In genomic region chr6:5425267-5425666, GRCh38 we compare ENCODE assay signal across 25 cellular contexts.
A peak's percentile ranks its signal among the peaks of the same experiment; 100 is the strongest.
DNase-seq lines count a peak whose midpoint lies in the region; ATAC-seq and TF ChIP-seq lines count a peak whose summit lies in the region.
"Had no signal": no experiment of that assay in that cellular context is flagged by ENCODE, and none has a peak within 500 bp of the region (broad histone marks: within the 10 kb centered on the region; RNA-seq: fewer than 3 reads in every experiment).

No MANE protein-coding gene starts in this region.

- no peak overlapping the region for H2AFZ ChIP-seq in IMR-90 (replicated peaks; ENCODE audit: low read length, poor library complexity)
- H2AFZ ChIP-seq in neuronal stem cell (ENCODE audit: low read length), result no peak overlapping the region
- H2AFZ ChIP-seq: GM23338 had no signal

- CTCF ChIA-PET in AG04450 (lab: Charles Lee) (no interaction called here), IMR-90 (lab: Yijun Ruan, JAX) (interaction anchor here (0.6 kb wide), 1 partner anchor 281 kb away, joined by 3 read pairs; no protein-coding TSS in a partner anchor)

- H3K18ac ChIP-seq in IMR-90 (ENCODE audit: low read depth, low read length) (peak overlapping the region; percentile 13; the same call in 1 of the 2 replicates), neuronal stem cell (ENCODE audit: low read length) (peak overlapping the region; percentile 40)

- H2AK9ac ChIP-seq in IMR-90 (replicated peaks; ENCODE audit: low read depth, low read length, poor library complexity), result no peak overlapping the region

- H3K4me3 ChIP-seq in AG04450 (ENCODE audit: low read depth, low read length) (no peak overlapping the region), IMR-90 (ENCODE audit: insufficient read depth, low read depth, low read length) (no peak overlapping the region), neuronal stem cell (ENCODE audit: low read length in 2 of 2) (no peak overlapping the region)
- H3K4me3 ChIP-seq: BLaER1 treated with 17β-estradiol and CSF1 and Interleukin-3, amounts not matched to agents 10 nM and 100 nM; GM23338; SJSA1 had no signal

- H3K9ac ChIP-seq in IMR-90 (ENCODE audit: low read depth, low read length) (no peak overlapping the region), neuronal stem cell (ENCODE audit: low read depth, low read length, poor library complexity) (no peak overlapping the region)
- H3K9ac ChIP-seq: BLaER1 treated with 17β-estradiol and CSF1 and Interleukin-3, amounts not matched to agents 10 nM and 100 nM; KMS-11 had no signal

- H3K36me3 ChIP-seq in IMR-90 (ENCODE audit: control insufficient read depth, insufficient read depth, low read length) (no peaks in the 10 kb centered on the region), neuronal stem cell (replicated peaks in 1 of 2; ENCODE audit: control insufficient read depth in 2 of 2, insufficient read depth in 2 of 2, low read length in 2 of 2) (no peaks in the 10 kb centered on the region)
- H3K36me3 ChIP-seq: SJSA1 had no signal

- BruUV-seq in IMR-90 (replicated peaks; lab: Mats Ljungman, UMichigan), result no TSS peak

- peak overlapping the region; percentile 71 for H2BK20ac ChIP-seq in IMR-90 (ENCODE audit: low read depth, low read length)

- H2BK15ac ChIP-seq in IMR-90 (ENCODE audit: low read depth, low read length), result peak overlapping the region; percentile 32; the same call in 1 of the 3 replicates
- no peak overlapping the region for H2BK15ac ChIP-seq in neuronal stem cell (ENCODE audit: low read length)

- H4K91ac ChIP-seq in IMR-90 (ENCODE audit: insufficient read depth, low read depth, low read length), result peak overlapping the region; percentile 8; the same call in 1 of the 2 replicates
- H4K91ac ChIP-seq in neuronal stem cell (ENCODE audit: low read depth, low read length, poor library complexity), result no peak overlapping the region

- no peak for TF ChIP-seq POLR2A in IMR-90 (IDR thresholded peaks at IDR 0.05; ENCODE audit: low read depth, low read length)

- intact Hi-C loops in IMR-90 (cut with micrococcal nuclease), result no loop called here

- no peaks in the 10 kb centered on the region for H4K20me1 ChIP-seq in IMR-90 (ENCODE audit: insufficient read depth, low read length)

- in situ Hi-C loops in IMR-90 (cut with MboI; ENCODE audit: low sequenced_read_pairs), result loop anchor here (10.0 kb wide), 1 partner anchor 1120 kb away; no protein-coding TSS in a partner anchor

- H3K36me3 Mint-ChIP-seq in natural killer cell treated with Interleukin-12 subunit alpha and Interleukin-12 subunit beta and Interleukin-15 and Interleukin-18, amount 100 ng/mL, for 72 hours, result no peaks in the 10 kb centered on the region

- no peak for TF ChIP-seq CTCF in AG04450 (IDR thresholded peaks at IDR 0.05; ENCODE audit: low read depth, low read length)
- no peak for TF ChIP-seq CTCF in IMR-90 (conservative IDR thresholded peaks at IDR 0.05; ENCODE audit: low read depth, low read length)

- H3K4me1 ChIP-seq in IMR-90 (ENCODE audit: control insufficient read depth, insufficient read depth, low read length) (peaks cover 5% of the 10 kb centered on the region; the same call in 1 of the 2 replicates), neuronal stem cell (ENCODE audit: control insufficient read depth in 2 of 2, insufficient read depth in 1 of 2, low read depth in 1 of 2, low read length in 2 of 2) (peaks cover 0 to 3% of the 10 kb centered on the region in 2 donors)
- H3K4me1 ChIP-seq: SJSA1 had no signal

- peak overlapping the region; percentile 44; the same call in 1 of the 2 replicates for H2AK5ac ChIP-seq in IMR-90 (ENCODE audit: low read depth, low read length)
- no peak overlapping the region for H2AK5ac ChIP-seq in neuronal stem cell (ENCODE audit: low read depth, low read length)

- H3K9me3 Mint-ChIP-seq in natural killer cell treated with Interleukin-12 subunit alpha and Interleukin-12 subunit beta and Interleukin-15 and Interleukin-18, amount 100 ng/mL, for 72 hours, result no peaks in the 10 kb centered on the region
- H3K9me3 Mint-ChIP-seq: CD4-positive, alpha-beta T cell; GM23338; T-cell had no signal

- peak; percentile 42 for DNase-seq in AG04450 (ENCODE audit: low read depth, low spot score)
- DNase-seq in IMR-90, result peak; percentile 91
- peak; percentile 67 for DNase-seq in SHP77 treated with DMSO at 0.1 percent for 48 hours (lab: John Stamatoyannopoulos, UW)
- DNase-seq in neuronal stem cell (ENCODE audit: low spot score), result no peak
- no peak for DNase-seq in DMS153 (lab: John Stamatoyannopoulos, UW)
- no peak for DNase-seq in natural killer cell treated with Interleukin-12 subunit alpha and Interleukin-12 subunit beta and Interleukin-15 and Interleukin-18, amount 100 ng/mL, for 72 hours (ENCODE audit: low spot score)
- DNase-seq: AML-193; CD4-positive, alpha-beta T cell; DMS79; H9; NCI-H1048; NCI-H1417; NCI-H1694; NCI-H2029 treated with DMSO at 0.1 percent for 48 hours; NCI-H226; NCI-H510A; NCI-H69; PC-3; T-cell had no signal

- no peak overlapping the region; the same call in 1 of the 2 replicates for H4K5ac ChIP-seq in IMR-90 (ENCODE audit: low read depth, low read length)

- H2BK12ac ChIP-seq in neuronal stem cell (ENCODE audit: low read length), result no peak overlapping the region

- H3K79me1 ChIP-seq in IMR-90 (ENCODE audit: low read depth in 1 of 2, low read length in 2 of 2), result peaks cover 6 to 14% of the 10 kb centered on the region in 2 experiments; a peak in 1 of 4 replicates
- no peaks in the 10 kb centered on the region for H3K79me1 ChIP-seq in neuronal stem cell (ENCODE audit: low read depth, low read length)

- H2BK120ac ChIP-seq in IMR-90 (ENCODE audit: low read depth, low read length), result 0 out of 2 replicates have a peak overlapping the region, but pooled peaks have one; percentile 26
- H2BK120ac ChIP-seq in neuronal stem cell (ENCODE audit: low read depth, low read length), result no peak overlapping the region

- POLR2A ChIA-PET in AG04450 (lab: Yijun Ruan, JAX), result no interaction called here
- POLR2A ChIA-PET in IMR-90 (lab: Charles Lee; ENCODE audit: unreplicated experiment), result no interaction called here

- no peak overlapping the region for H3K4me2 ChIP-seq in IMR-90 (ENCODE audit: low read depth, low read length)
- no peak overlapping the region for H3K4me2 ChIP-seq in neuronal stem cell (ENCODE audit: insufficient read depth, low read length, poor library complexity, severe bottlenecking)
- H3K4me2 ChIP-seq: BLaER1 treated with 17β-estradiol and CSF1 and Interleukin-3, amounts not matched to agents 10 nM and 100 nM; GM23338; KMS-11 had no signal

- H3K27ac Mint-ChIP-seq in natural killer cell treated with Interleukin-12 subunit alpha and Interleukin-12 subunit beta and Interleukin-15 and Interleukin-18, amount 100 ng/mL, for 72 hours, result no peak overlapping the region
- H3K27ac Mint-ChIP-seq: CD4-positive, alpha-beta T cell; GM23338; H9; IgD-negative memory B cell; T-cell had no signal

- dilution Hi-C loops in IMR-90 (cut with HindIII; ENCODE audit: low sequenced_read_pairs, unreplicated experiment), result no loop called here

- no peak overlapping the region for H3K14ac ChIP-seq in IMR-90 (replicated peaks; ENCODE audit: low read depth, low read length)
- H3K14ac ChIP-seq in neuronal stem cell (ENCODE audit: low read length), result no peak overlapping the region

- H3K27ac ChIP-seq in AG04450 (ENCODE audit: low read depth, low read length), result peak overlapping the region; percentile 52
- H3K27ac ChIP-seq in IMR-90 (ENCODE audit: insufficient read depth, low read length), result no peak overlapping the region
- H3K27ac ChIP-seq in neuronal stem cell (replicated peaks; ENCODE audit: low read length), result no peak overlapping the region
- H3K27ac ChIP-seq: BLaER1 treated with 17β-estradiol and CSF1 and Interleukin-3, amounts not matched to agents 10 nM and 100 nM; KMS-11; SJSA1 had no signal

- H3K27me3 ChIP-seq in AG04450 (ENCODE audit: control insufficient read depth, insufficient read depth, low read length) (no peaks in the 10 kb centered on the region), IMR-90 (ENCODE audit: control insufficient read depth, insufficient read depth, low read length) (no peaks in the 10 kb centered on the region), neuronal stem cell (ENCODE audit: control insufficient read depth in 3 of 3, insufficient read depth in 3 of 3, low read depth in 1 of 3, low read length in 3 of 3) (no peaks in the 10 kb centered on the region)
- H3K27me3 ChIP-seq: BLaER1 treated with 17β-estradiol and CSF1 and Interleukin-3, amounts not matched to agents 10 nM and 100 nM; SJSA1 had no signal

- H3K4ac ChIP-seq in IMR-90 (ENCODE audit: low read depth, low read length), result peak overlapping the region; percentile 46; the same call in 1 of the 2 replicates
- H3K4ac ChIP-seq in neuronal stem cell (ENCODE audit: low read length), result no peak overlapping the region

- no peak overlapping the region for H4K8ac ChIP-seq in IMR-90 (ENCODE audit: low read depth in 2 of 2, low read length in 2 of 2)
- H4K8ac ChIP-seq in neuronal stem cell (ENCODE audit: low read depth, low read length), result no peak overlapping the region

- H2BK5ac ChIP-seq in IMR-90 (ENCODE audit: low read depth, low read length, poor library complexity, severe bottlenecking) (peak overlapping the region; percentile 30), neuronal stem cell (ENCODE audit: low read length) (no peak overlapping the region)

- no peaks in the 10 kb centered on the region for H3K27me3 Mint-ChIP-seq in natural killer cell treated with Interleukin-12 subunit alpha and Interleukin-12 subunit beta and Interleukin-15 and Interleukin-18, amount 100 ng/mL, for 72 hours
- H3K27me3 Mint-ChIP-seq: CD4-positive, alpha-beta T cell; IgD-negative memory B cell; T-cell had no signal

- no peaks in the 10 kb centered on the region for H3K4me1 Mint-ChIP-seq in natural killer cell treated with Interleukin-12 subunit alpha and Interleukin-12 subunit beta and Interleukin-15 and Interleukin-18, amount 100 ng/mL, for 72 hours (ENCODE audit: low read depth in 2 of 2)

- no peak for TF ChIP-seq RAD21 in IMR-90 (IDR thresholded peaks at IDR 0.05; ENCODE audit: low read length)

- H3K9me3 ChIP-seq in AG04450 (ENCODE audit: control insufficient read depth, insufficient read depth, low read length) (no peaks in the 10 kb centered on the region), IMR-90 (ENCODE audit: control insufficient read depth, insufficient read depth, low read length) (no peaks in the 10 kb centered on the region), neuronal stem cell (replicated peaks in 1 of 2; ENCODE audit: control insufficient read depth in 2 of 2, insufficient read depth in 1 of 2, low read depth in 1 of 2, low read length in 2 of 2) (peaks cover 0 to 4% of the 10 kb centered on the region in 2 donors)
- H3K9me3 ChIP-seq: SJSA1 had no signal

- ATAC-seq in IMR-90 (ENCODE audit: low read depth), result peak; percentile 61
- ATAC-seq in natural killer cell treated with Interleukin-12 subunit alpha and Interleukin-12 subunit beta and Interleukin-15 and Interleukin-18, amount 100 ng/mL, for 72 hours, result no peak
- ATAC-seq in HG03354 (IDR thresholded peaks at IDR 0.05; ENCODE audit: poor library complexity, severe bottlenecking, unreplicated experiment), result no peak
- ATAC-seq: GM23338, PC-3, T-cell had no signal

- no peak overlapping the region for H3K56ac ChIP-seq in IMR-90 (ENCODE audit: extremely low read depth, insufficient read depth, low read length)

- peaks cover 9% of the 10 kb centered on the region for H3K9me1 ChIP-seq in IMR-90 (ENCODE audit: insufficient read depth, low read length)

- no peak overlapping the region for H3K23ac ChIP-seq in IMR-90 (ENCODE audit: low read depth, low read length)
- no peak overlapping the region for H3K23ac ChIP-seq in neuronal stem cell (ENCODE audit: low read depth, low read length, poor library complexity)

- WGBS in IMR-90 (ENCODE audit: extremely low coverage in 2 of 2, insufficient read length in 1 of 2), 2 experiments, result no CpG with 5 or more reads among the region's 7 CpGs
- no CpG with 5 or more reads among the region's 7 CpGs for WGBS in neuronal stem cell (ENCODE audit: extremely low coverage in 2 of 2, insufficient read length in 2 of 2, insufficient replicate concordance in 1 of 2), 2 donors

- no peak overlapping the region for H3K4me3 Mint-ChIP-seq in natural killer cell treated with Interleukin-12 subunit alpha and Interleukin-12 subunit beta and Interleukin-15 and Interleukin-18, amount 100 ng/mL, for 72 hours
- H3K4me3 Mint-ChIP-seq: CD4-positive, alpha-beta T cell; GM23338; H9; IgD-negative memory B cell; T-cell had no signal

Comparison
In these comparisons a context has a peak if more than half of its experiments do, and no peak if none do; other contexts are left out.
1. DNase-seq: peak in AG04450 (single experiment), IMR-90 (single experiment) and SHP77 treated with DMSO at 0.1 percent for 48 hours (single experiment); none in neuronal stem cell (single experiment), DMS153 (single experiment) and natural killer cell treated with Interleukin-12 subunit alpha and Interleukin-12 subunit beta and Interleukin-15 and Interleukin-18, amount 100 ng/mL, for 72 hours (single experiment).